Comparison of ENCODE assay signal across 8 cellular contexts in the genomic region with DNA sequence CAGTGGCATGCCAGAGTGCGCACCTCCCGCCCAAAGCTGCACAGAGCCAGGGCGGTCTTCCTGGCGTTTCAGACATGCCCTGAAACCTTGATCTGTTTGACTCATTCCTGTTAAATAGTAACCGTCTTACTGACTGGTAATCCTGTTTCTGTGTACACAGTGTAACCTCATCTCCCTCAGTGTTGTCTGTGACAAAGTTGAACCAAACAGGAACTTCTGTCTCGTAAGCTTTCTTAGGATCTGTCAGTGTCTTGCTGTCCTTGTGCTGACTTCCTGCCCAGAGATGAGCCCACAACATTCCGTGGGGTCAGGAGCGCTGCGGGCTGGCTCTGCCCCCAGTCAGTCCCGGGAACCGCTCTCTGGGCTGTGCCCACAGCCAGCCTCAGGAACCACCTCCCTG. TPM values are rescaled to one million over a fixed set of nuclear protein-coding genes. Genes with fewer than 3 reads are reported as not detected.
"Had no signal": no experiment of that assay in that cellular context is flagged by ENCODE, and none has a peak within 500 bp of the region (broad histone marks: within the 10 kb centered on the region; RNA-seq: fewer than 3 reads in every experiment).

No MANE protein-coding gene starts in this region.

RNA-seq across cellular contexts. Expression of gene CEMP1, which starts 37.4 kb away (rescaled TPM):
- total RNA-seq: dermis blood vessel endothelial cell, fibroblast of villous mesenchyme, glomerular endothelial cell, kidney epithelial cell, left cardiac atrium, osteoblast, renal cortical epithelial cell, right cardiac atrium had no signal
